19 cellular contexts compared by ENCODE assay signal in the genomic region with DNA sequence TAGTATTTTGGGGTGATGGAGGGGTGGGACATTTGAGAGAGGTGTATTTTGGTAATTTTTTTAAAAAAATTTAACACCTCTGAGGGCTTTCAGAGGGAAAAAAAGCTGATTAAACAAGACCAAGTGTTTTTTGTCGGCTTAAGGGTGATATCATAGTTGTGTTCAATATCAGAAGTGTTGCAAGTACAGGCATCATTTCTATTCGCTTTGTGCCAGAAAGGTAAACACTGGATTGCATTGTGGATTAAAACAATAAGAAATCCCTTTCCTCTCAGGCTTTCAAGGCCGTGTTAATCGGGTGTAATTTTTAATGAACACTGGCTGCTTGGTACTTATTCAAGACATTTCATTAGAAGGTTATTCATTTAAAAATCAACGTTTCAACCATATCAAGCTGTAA. TPM values are rescaled to one million over a fixed set of nuclear protein-coding genes. Genes with fewer than 3 reads are reported as not detected.
DNase-seq lines count a peak whose midpoint lies in the region; ATAC-seq and TF ChIP-seq lines count a peak whose summit lies in the region.
"Had no signal": no experiment of that assay in that cellular context is flagged by ENCODE, and none has a peak within 500 bp of the region (broad histone marks: within the 10 kb centered on the region; RNA-seq: fewer than 3 reads in every experiment).

No MANE protein-coding gene starts in this region.

- H3K4me3 ChIP-seq in epithelial cell of esophagus (ENCODE audit: low read length) (no peak overlapping the region), neural cell (ENCODE audit: low read length) (peak overlapping the region; percentile 11), esophagus muscularis mucosa (no peak overlapping the region)
- H3K4me3 ChIP-seq: sigmoid colon, SJSA1, vagina had no signal

- no peak for TF ChIP-seq POLR2A in esophagus muscularis mucosa (IDR thresholded peaks at IDR 0.05; ENCODE audit: low read depth)

- TF ChIP-seq CTCF in epithelial cell of esophagus (IDR thresholded peaks at IDR 0.05; ENCODE audit: insufficient read depth, low read depth, low read length, missing control alignments), result no peak
- TF ChIP-seq CTCF in neural cell (IDR thresholded peaks at IDR 0.05; ENCODE audit: poor library complexity, severe bottlenecking), result no peak
- TF ChIP-seq CTCF in esophagus muscularis mucosa (IDR thresholded peaks at IDR 0.05), result no peak

- H3K9ac ChIP-seq in neural cell (ENCODE audit: low read length), result no peak overlapping the region

- no peak for TF ChIP-seq EP300 in neural cell (conservative IDR thresholded peaks at IDR 0.05; ENCODE audit: poor library complexity, severe bottlenecking)
- TF ChIP-seq EP300 in esophagus muscularis mucosa (IDR thresholded peaks at IDR 0.05), result no peak

- H3K36me3 ChIP-seq in neural cell (ENCODE audit: insufficient read depth, low read length), result no peaks in the 10 kb centered on the region
- no peaks in the 10 kb centered on the region for H3K36me3 ChIP-seq in esophagus muscularis mucosa
- H3K36me3 ChIP-seq: sigmoid colon, SJSA1, vagina had no signal

- H3K9me2 ChIP-seq in neural cell (ENCODE audit: insufficient read depth, low read length), result no peaks in the 10 kb centered on the region

- DNase-seq in DMS114 treated with DMSO at 0.1 percent for 48 hours (lab: John Stamatoyannopoulos, UW; ENCODE audit: unreplicated experiment), result peak; percentile 83
- peak; percentile 54 for DNase-seq in NCI-H748 treated with DMSO at 0.1 percent for 48 hours (lab: John Stamatoyannopoulos, UW)
- DNase-seq in epithelial cell of esophagus (ENCODE audit: low read depth), result peak; percentile 34
- DNase-seq in esophagus muscularis mucosa (ENCODE audit: extremely low spot score), result no peak
- DNase-seq in EL, result no peak
- DNase-seq in posterior vena cava (ENCODE audit: low spot score), result no peak
- DNase-seq: activated naive CD4-positive, alpha-beta T cell; CD8-positive, alpha-beta memory T cell; Karpas-422; kidney; NCI-H1436; sigmoid colon; stimulated activated CD4-positive, alpha-beta T cell treated with anti-CD3 and anti-CD28 coated beads, Interleukin-1b, Interleukin-23, amount 100 ng/mL, for 48 hours; stimulated activated naive CD8-positive, alpha-beta T cell treated with anti-CD3 and anti-CD28 coated beads, Interleukin-15, amount 100 ng/mL, for 72 hours had no signal

- H3K27ac ChIP-seq in neural cell (ENCODE audit: low read length) (no peak overlapping the region), esophagus muscularis mucosa (replicated peaks in 1 of 4) (no peak overlapping the region)
- H3K27ac ChIP-seq: sigmoid colon, SJSA1, vagina had no signal

- WGBS in esophagus muscularis mucosa, result 82% methylated on average over 5 of the region's 5 CpGs

- peaks cover 27% of the 10 kb centered on the region for H3K79me2 ChIP-seq in neural cell (replicated peaks; ENCODE audit: insufficient read depth, low read length)

- TF ChIP-seq RAD21 in neural cell (conservative IDR thresholded peaks at IDR 0.05), result no peak

- peaks cover 0 to 39% (median 9%) of the 10 kb centered on the region in 4 donors for H3K4me1 ChIP-seq in esophagus muscularis mucosa
- H3K4me1 ChIP-seq: SJSA1, vagina had no signal

- H3K4me2 ChIP-seq in neural cell (ENCODE audit: low read length), result no peak overlapping the region

- H2AFZ ChIP-seq in neural cell (ENCODE audit: low read depth, low read length), result no peak overlapping the region

- no peaks in the 10 kb centered on the region for H4K20me1 ChIP-seq in neural cell (ENCODE audit: insufficient read depth)

- H3K27me3 ChIP-seq in neural cell (ENCODE audit: insufficient read depth, low read depth, low read length) (peaks cover 26% of the 10 kb centered on the region), esophagus muscularis mucosa (no peaks in the 10 kb centered on the region)
- H3K27me3 ChIP-seq: sigmoid colon, SJSA1, vagina had no signal

- no peaks in the 10 kb centered on the region for H3F3A ChIP-seq in neural cell (ENCODE audit: insufficient read depth, low read length, poor library complexity, severe bottlenecking)

- no peak for ATAC-seq in HG03571 (IDR thresholded peaks at IDR 0.05; ENCODE audit: unreplicated experiment)
- ATAC-seq: HCT116; stimulated activated naive CD8-positive, alpha-beta T cell treated with anti-CD3 and anti-CD28 coated beads, Interleukin-15, amount 100 ng/mL, for 72 hours had no signal

- no peaks in the 10 kb centered on the region for H3K9me3 ChIP-seq in neural cell (ENCODE audit: low read length)
- H3K9me3 ChIP-seq in esophagus muscularis mucosa, result no peaks in the 10 kb centered on the region
- H3K9me3 ChIP-seq: sigmoid colon, SJSA1, vagina had no signal

- intact Hi-C loops in esophagus muscularis mucosa (cut with DNase I), result no loop called here
- intact Hi-C loops in posterior vena cava (cut with DNase I), result no loop called here

TF ChIP-seq in neural cell, 6 proteins besides CTCF, POLR2A, EP300 and RAD21:
- TF ChIP-seq EZH2 (IDR thresholded peaks at IDR 0.05; ENCODE audit: borderline replicate concordance, insufficient read depth, low read length, poor library complexity, severe bottlenecking), result no peak
- no peak for TF ChIP-seq SMC3 (conservative IDR thresholded peaks at IDR 0.05; ENCODE audit: poor library complexity)
- TF ChIP-seq TAF1 (IDR thresholded peaks at IDR 0.05; ENCODE audit: low read depth), result no peak
- no peak for TF ChIP-seq MXI1 (conservative IDR thresholded peaks at IDR 0.05; ENCODE audit: poor library complexity, severe bottlenecking)
- TF ChIP-seq POLR2AphosphoS5 (IDR thresholded peaks at IDR 0.05), result no peak
- TF ChIP-seq, protein P1, sequence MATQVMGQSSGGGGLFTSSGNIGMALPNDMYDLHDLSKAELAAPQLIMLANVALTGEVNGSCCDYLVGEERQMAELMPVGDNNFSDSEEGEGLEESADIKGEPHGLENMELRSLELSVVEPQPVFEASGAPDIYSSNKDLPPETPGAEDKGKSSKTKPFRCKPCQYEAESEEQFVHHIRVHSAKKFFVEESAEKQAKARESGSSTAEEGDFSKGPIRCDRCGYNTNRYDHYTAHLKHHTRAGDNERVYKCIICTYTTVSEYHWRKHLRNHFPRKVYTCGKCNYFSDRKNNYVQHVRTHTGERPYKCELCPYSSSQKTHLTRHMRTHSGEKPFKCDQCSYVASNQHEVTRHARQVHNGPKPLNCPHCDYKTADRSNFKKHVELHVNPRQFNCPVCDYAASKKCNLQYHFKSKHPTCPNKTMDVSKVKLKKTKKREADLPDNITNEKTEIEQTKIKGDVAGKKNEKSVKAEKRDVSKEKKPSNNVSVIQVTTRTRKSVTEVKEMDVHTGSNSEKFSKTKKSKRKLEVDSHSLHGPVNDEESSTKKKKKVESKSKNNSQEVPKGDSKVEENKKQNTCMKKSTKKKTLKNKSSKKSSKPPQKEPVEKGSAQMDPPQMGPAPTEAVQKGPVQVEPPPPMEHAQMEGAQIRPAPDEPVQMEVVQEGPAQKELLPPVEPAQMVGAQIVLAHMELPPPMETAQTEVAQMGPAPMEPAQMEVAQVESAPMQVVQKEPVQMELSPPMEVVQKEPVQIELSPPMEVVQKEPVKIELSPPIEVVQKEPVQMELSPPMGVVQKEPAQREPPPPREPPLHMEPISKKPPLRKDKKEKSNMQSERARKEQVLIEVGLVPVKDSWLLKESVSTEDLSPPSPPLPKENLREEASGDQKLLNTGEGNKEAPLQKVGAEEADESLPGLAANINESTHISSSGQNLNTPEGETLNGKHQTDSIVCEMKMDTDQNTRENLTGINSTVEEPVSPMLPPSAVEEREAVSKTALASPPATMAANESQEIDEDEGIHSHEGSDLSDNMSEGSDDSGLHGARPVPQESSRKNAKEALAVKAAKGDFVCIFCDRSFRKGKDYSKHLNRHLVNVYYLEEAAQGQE (IDR thresholded peaks at IDR 0.05; ENCODE audit: borderline replicate concordance), result no peak

RNA-seq across cellular contexts. Expression of a gene that starts 18.3 kb away (rescaled TPM):
- polyA plus RNA-seq in neural cell, result 0.71 and 1.0 TPM in 2 replicates
- 1.9 and 3.9 TPM in 2 replicates for polyA minus RNA-seq in neural cell
- total RNA-seq in esophagus muscularis mucosa (10 to 100 TPM in 3 of 4 donors, 1 to 10 TPM in 1; 5.8 to 12.0 (median 11.1) TPM), posterior vena cava (10 to 100 TPM; 14.4 to 23.6 TPM)
- total RNA-seq: CD8-positive, alpha-beta memory T cell had no signal
- polyA plus RNA-seq: CD8-positive, alpha-beta memory T cell had no signal

Comparison
In these comparisons a context has a peak if more than half of its experiments do, and no peak if none do; other contexts are left out.
1. DNase-seq: peak in DMS114 treated with DMSO at 0.1 percent for 48 hours (single experiment), NCI-H748 treated with DMSO at 0.1 percent for 48 hours (single experiment) and epithelial cell of esophagus (single experiment); none in esophagus muscularis mucosa (single experiment), EL (single experiment) and posterior vena cava (single experiment).